1 cellular context compared by ENCODE assay signal in the genomic region with DNA sequence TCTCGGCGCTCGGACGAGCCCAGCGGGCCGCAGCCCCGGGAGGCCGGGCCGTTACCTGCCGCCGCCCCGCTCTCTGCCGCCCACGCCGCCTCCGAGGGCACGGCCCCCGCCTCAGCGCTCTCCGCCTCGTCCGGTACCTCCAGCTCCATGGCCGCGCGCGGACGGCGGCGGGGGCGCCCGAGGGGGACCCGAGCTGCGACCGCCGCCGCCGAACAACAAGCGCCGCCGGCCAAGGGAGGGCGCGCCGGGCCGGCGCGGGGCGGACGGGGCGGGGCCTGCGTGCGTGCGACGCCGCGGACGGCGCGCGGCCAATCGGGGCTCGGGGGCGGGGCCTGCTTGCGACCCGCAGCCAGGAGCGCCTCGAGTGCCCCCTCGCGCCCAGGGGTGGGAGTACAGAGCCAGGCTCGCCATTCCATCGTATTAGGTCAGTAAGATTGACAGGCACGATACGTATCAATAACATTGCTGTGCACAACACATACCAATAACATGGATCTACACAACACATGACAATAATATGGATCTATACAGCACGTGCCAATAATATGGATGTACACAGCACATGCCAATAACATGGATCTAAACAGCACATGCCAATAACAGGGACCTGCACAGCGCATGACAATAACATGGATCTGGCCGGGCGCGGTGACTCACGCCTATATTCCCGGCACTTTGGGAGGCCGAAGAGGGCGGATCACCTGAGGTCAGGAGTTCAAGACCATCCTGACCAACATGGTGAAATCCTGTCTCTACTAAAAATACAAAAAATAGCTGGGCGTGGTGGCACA.
A peak's percentile ranks its signal among the peaks of the same experiment; 100 is the strongest.
TF ChIP-seq lines count a peak whose summit lies in the region.

A gene with protein sequence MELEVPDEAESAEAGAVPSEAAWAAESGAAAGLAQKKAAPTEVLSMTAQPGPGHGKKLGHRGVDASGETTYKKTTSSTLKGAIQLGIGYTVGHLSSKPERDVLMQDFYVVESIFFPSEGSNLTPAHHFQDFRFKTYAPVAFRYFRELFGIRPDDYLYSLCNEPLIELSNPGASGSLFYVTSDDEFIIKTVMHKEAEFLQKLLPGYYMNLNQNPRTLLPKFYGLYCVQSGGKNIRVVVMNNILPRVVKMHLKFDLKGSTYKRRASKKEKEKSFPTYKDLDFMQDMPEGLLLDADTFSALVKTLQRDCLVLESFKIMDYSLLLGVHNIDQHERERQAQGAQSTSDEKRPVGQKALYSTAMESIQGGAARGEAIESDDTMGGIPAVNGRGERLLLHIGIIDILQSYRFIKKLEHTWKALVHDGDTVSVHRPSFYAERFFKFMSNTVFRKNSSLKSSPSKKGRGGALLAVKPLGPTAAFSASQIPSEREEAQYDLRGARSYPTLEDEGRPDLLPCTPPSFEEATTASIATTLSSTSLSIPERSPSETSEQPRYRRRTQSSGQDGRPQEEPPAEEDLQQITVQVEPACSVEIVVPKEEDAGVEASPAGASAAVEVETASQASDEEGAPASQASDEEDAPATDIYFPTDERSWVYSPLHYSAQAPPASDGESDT (minus strand): TSS at position 227 of the 791 bp plus-strand sequence. CDS start 78 bp downstream, at position 149.

TF ChIP-seq in K562, 482 proteins besides CTCF, POLR2A, EP300 and RAD21 (continued from another document and continues in another):
- TF ChIP-seq, protein P1, sequence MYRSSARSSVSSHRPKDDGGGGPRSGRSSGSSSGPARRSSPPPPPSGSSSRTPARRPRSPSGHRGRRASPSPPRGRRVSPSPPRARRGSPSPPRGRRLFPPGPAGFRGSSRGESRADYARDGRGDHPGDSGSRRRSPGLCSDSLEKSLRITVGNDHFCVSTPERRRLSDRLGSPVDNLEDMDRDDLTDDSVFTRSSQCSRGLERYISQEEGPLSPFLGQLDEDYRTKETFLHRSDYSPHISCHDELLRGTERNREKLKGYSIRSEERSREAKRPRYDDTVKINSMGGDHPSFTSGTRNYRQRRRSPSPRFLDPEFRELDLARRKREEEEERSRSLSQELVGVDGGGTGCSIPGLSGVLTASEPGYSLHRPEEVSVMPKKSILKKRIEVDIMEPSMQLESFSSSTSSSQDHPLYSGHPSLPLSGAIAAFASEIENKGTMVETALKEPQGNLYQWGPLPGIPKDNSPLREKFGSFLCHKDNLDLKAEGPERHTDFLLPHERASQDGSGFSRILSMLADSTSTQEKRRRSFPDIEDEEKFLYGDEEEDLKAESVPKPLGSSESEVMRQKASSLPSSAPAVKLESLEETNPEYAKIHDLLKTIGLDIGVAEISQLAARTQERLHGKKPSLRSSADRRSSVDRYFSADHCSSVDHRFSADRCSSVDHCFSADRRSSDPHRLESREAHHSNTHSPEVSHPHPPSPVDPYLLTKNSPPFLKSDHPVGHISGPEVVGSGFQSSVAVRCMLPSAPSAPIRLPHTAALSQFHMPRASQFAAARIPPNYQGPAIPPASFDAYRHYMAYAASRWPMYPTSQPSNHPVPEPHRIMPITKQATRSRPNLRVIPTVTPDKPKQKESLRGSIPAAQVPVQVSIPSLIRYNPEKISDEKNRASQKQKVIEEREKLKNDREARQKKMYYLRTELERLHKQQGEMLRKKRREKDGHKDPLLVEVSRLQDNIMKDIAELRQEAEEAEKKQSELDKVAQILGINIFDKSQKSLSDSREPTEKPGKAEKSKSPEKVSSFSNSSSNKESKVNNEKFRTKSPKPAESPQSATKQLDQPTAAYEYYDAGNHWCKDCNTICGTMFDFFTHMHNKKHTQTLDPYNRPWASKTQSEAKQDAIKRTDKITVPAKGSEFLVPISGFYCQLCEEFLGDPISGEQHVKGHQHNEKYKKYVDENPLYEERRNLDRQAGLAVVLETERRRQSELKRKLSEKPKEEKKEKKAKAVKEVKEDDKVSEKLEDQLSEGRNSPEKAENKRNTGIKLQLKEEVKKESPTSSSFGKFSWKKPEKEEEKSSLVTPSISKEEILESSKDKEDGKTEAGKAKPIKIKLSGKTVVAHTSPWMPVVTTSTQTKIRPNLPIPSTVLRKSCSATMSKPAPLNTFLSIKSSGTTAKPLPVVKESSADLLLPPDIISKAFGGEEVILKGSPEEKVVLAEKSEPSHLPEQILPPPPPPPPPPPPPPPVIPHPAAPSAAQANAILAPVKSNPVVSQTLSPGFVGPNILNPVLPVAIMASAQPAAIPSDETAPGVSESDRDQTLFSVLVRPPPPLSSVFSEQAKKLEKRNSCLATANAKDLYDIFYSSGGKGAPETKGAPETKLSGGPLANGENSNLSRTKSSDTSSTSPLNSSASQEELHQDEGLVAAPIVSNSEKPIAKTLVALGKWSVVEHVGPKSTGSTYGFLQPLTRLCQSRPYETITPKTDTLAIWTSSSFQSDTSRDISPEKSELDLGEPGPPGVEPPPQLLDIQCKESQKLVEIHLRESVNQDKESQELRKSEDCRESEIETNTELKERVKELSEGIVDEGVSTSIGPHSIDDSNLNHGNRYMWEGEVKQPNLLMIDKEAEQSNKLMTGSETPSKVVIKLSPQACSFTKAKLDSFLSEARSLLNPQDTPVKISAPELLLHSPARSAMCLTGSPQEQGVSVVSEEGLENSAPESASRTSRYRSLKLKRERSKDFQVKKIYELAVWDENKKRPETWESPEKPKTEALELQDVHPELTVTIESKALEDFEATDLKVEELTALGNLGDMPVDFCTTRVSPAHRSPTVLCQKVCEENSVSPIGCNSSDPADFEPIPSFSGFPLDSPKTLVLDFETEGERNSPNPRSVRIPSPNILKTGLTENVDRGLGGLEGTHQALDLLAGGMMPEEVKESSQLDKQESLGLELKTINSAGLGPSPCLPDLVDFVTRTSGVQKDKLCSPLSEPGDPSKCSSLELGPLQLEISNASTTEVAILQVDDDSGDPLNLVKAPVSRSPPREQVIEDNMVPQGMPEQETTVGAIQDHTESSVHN (IDR thresholded peaks at IDR 0.05; ENCODE audit: borderline replicate concordance in 1 of 2, low read depth in 1 of 2), result no peak
- TF ChIP-seq SUPT5H (IDR thresholded peaks at IDR 0.05) (no peak), BHLHE40 (IDR thresholded peaks at IDR 0.05; ENCODE audit: low read length) (no peak; the same call in 1 of the 2 replicates), WHSC1 (IDR thresholded peaks at IDR 0.05; ENCODE audit: low read length) (no peak), BRCA1 (IDR thresholded peaks at IDR 0.05) (no peak), BRCA1 (CRISPR knock-in tag; IDR thresholded peaks at IDR 0.05) (no peak), KLF16 (IDR thresholded peaks at IDR 0.05) (no peak), SRSF7 (optimal IDR thresholded peaks at IDR 0.05; ENCODE audit: low read depth, low read length) (no peak), NFE2L1 (tag; IDR thresholded peaks at IDR 0.05; ENCODE audit: borderline replicate concordance, low read depth) (no peak), SREBF1 (IDR thresholded peaks at IDR 0.05; ENCODE audit: borderline replicate concordance, low read depth, low read length) (no peak), CCAR2 (IDR thresholded peaks at IDR 0.05; ENCODE audit: low read depth, low read length) (no peak), CSDE1 (IDR thresholded peaks at IDR 0.05) (0 out of 4 replicates have a peak, but pooled peaks of 1 of the 2 experiments have one; percentile 31), ARNT (IDR thresholded peaks at IDR 0.05) (no peak), ZNF444 (CRISPR knock-in tag; IDR thresholded peaks at IDR 0.05) (no peak), NFIX (CRISPR knock-in tag; IDR thresholded peaks at IDR 0.05; ENCODE audit: low read depth) (no peak), POLR3G (IDR thresholded peaks at IDR 0.05; ENCODE audit: extremely low read depth, insufficient read length, insufficient replicate concordance) (no peak), ZNF134 (CRISPR knock-in tag; conservative IDR thresholded peaks at IDR 0.05) (no peak), ZNF146 (CRISPR knock-in tag; IDR thresholded peaks at IDR 0.05; ENCODE audit: unreplicated experiment) (no peak), ZNF408 (CRISPR knock-in tag; IDR thresholded peaks at IDR 0.05; ENCODE audit: low read depth) (no peak), MCM3 (IDR thresholded peaks at IDR 0.05) (no peak), ETS2 (tag; IDR thresholded peaks at IDR 0.05; ENCODE audit: borderline replicate concordance, poor library complexity, severe bottlenecking) (no peak)
- TF ChIP-seq, protein P2, sequence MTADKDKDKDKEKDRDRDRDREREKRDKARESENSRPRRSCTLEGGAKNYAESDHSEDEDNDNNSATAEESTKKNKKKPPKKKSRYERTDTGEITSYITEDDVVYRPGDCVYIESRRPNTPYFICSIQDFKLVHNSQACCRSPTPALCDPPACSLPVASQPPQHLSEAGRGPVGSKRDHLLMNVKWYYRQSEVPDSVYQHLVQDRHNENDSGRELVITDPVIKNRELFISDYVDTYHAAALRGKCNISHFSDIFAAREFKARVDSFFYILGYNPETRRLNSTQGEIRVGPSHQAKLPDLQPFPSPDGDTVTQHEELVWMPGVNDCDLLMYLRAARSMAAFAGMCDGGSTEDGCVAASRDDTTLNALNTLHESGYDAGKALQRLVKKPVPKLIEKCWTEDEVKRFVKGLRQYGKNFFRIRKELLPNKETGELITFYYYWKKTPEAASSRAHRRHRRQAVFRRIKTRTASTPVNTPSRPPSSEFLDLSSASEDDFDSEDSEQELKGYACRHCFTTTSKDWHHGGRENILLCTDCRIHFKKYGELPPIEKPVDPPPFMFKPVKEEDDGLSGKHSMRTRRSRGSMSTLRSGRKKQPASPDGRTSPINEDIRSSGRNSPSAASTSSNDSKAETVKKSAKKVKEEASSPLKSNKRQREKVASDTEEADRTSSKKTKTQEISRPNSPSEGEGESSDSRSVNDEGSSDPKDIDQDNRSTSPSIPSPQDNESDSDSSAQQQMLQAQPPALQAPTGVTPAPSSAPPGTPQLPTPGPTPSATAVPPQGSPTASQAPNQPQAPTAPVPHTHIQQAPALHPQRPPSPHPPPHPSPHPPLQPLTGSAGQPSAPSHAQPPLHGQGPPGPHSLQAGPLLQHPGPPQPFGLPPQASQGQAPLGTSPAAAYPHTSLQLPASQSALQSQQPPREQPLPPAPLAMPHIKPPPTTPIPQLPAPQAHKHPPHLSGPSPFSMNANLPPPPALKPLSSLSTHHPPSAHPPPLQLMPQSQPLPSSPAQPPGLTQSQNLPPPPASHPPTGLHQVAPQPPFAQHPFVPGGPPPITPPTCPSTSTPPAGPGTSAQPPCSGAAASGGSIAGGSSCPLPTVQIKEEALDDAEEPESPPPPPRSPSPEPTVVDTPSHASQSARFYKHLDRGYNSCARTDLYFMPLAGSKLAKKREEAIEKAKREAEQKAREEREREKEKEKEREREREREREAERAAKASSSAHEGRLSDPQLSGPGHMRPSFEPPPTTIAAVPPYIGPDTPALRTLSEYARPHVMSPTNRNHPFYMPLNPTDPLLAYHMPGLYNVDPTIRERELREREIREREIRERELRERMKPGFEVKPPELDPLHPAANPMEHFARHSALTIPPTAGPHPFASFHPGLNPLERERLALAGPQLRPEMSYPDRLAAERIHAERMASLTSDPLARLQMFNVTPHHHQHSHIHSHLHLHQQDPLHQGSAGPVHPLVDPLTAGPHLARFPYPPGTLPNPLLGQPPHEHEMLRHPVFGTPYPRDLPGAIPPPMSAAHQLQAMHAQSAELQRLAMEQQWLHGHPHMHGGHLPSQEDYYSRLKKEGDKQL (CRISPR knock-in tag; IDR thresholded peaks at IDR 0.05; ENCODE audit: borderline replicate concordance), result no peak
- TF ChIP-seq, protein P3, sequence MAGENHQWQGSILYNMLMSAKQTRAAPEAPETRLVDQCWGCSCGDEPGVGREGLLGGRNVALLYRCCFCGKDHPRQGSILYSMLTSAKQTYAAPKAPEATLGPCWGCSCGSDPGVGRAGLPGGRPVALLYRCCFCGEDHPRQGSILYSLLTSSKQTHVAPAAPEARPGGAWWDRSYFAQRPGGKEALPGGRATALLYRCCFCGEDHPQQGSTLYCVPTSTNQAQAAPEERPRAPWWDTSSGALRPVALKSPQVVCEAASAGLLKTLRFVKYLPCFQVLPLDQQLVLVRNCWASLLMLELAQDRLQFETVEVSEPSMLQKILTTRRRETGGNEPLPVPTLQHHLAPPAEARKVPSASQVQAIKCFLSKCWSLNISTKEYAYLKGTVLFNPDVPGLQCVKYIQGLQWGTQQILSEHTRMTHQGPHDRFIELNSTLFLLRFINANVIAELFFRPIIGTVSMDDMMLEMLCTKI (IDR thresholded peaks at IDR 0.05; ENCODE audit: partially characterized antibody), result no peak
- TF ChIP-seq, protein P4, sequence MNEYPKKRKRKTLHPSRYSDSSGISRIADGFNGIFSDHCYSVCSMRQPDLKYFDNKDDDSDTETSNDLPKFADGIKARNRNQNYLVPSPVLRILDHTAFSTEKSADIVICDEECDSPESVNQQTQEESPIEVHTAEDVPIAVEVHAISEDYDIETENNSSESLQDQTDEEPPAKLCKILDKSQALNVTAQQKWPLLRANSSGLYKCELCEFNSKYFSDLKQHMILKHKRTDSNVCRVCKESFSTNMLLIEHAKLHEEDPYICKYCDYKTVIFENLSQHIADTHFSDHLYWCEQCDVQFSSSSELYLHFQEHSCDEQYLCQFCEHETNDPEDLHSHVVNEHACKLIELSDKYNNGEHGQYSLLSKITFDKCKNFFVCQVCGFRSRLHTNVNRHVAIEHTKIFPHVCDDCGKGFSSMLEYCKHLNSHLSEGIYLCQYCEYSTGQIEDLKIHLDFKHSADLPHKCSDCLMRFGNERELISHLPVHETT (CRISPR knock-in tag; conservative IDR thresholded peaks at IDR 0.05 in 1 of 2, IDR thresholded peaks at IDR 0.05 in 1 of 2), result peak in 1 of 2 experiments; percentile 93; a peak in 2 of 4 replicates
- TF ChIP-seq, protein P5, sequence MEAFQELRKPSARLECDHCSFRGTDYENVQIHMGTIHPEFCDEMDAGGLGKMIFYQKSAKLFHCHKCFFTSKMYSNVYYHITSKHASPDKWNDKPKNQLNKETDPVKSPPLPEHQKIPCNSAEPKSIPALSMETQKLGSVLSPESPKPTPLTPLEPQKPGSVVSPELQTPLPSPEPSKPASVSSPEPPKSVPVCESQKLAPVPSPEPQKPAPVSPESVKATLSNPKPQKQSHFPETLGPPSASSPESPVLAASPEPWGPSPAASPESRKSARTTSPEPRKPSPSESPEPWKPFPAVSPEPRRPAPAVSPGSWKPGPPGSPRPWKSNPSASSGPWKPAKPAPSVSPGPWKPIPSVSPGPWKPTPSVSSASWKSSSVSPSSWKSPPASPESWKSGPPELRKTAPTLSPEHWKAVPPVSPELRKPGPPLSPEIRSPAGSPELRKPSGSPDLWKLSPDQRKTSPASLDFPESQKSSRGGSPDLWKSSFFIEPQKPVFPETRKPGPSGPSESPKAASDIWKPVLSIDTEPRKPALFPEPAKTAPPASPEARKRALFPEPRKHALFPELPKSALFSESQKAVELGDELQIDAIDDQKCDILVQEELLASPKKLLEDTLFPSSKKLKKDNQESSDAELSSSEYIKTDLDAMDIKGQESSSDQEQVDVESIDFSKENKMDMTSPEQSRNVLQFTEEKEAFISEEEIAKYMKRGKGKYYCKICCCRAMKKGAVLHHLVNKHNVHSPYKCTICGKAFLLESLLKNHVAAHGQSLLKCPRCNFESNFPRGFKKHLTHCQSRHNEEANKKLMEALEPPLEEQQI (IDR thresholded peaks at IDR 0.05), result no peak
- TF ChIP-seq, protein P6, sequence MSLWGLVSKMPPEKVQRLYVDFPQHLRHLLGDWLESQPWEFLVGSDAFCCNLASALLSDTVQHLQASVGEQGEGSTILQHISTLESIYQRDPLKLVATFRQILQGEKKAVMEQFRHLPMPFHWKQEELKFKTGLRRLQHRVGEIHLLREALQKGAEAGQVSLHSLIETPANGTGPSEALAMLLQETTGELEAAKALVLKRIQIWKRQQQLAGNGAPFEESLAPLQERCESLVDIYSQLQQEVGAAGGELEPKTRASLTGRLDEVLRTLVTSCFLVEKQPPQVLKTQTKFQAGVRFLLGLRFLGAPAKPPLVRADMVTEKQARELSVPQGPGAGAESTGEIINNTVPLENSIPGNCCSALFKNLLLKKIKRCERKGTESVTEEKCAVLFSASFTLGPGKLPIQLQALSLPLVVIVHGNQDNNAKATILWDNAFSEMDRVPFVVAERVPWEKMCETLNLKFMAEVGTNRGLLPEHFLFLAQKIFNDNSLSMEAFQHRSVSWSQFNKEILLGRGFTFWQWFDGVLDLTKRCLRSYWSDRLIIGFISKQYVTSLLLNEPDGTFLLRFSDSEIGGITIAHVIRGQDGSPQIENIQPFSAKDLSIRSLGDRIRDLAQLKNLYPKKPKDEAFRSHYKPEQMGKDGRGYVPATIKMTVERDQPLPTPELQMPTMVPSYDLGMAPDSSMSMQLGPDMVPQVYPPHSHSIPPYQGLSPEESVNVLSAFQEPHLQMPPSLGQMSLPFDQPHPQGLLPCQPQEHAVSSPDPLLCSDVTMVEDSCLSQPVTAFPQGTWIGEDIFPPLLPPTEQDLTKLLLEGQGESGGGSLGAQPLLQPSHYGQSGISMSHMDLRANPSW (CRISPR knock-in tag; IDR thresholded peaks at IDR 0.05), result no peak; the same call in 1 of the 2 replicates
